ENCODE assay signal across 8 cellular contexts in genomic region chr19:35644206-35644986, GRCh38. TPM values are rescaled to one million over a fixed set of nuclear protein-coding genes. Genes with fewer than 3 reads are reported as not detected.
DNase-seq lines count a peak whose midpoint lies in the region; ATAC-seq and TF ChIP-seq lines count a peak whose summit lies in the region.

No MANE protein-coding gene starts in this region.

- peak overlapping the region; percentile 49 to 92; a peak in 2 of 4 replicates for H4K8ac ChIP-seq in IMR-90 (ENCODE audit: low read depth in 2 of 2, low read length in 2 of 2)

- intact Hi-C loops in Calu3 (cut with micrococcal nuclease; ENCODE audit: unreplicated experiment) (no loop called here), IMR-90 (cut with micrococcal nuclease) (loop anchor here (2.0 kb wide), 1 partner anchor 72 kb away; no protein-coding TSS in a partner anchor)

- H3K27ac ChIP-seq in IMR-90 (ENCODE audit: insufficient read depth, low read length): peak overlapping the region; percentile 38

- CTCF ChIA-PET in Calu3 (lab: Charles Lee): interaction anchor here (1.3 kb wide), 2 partner anchors 25 to 32 kb away, joined by 3 to 8 read pairs; partner anchors contain the start of gene HAUS5
- CTCF ChIA-PET in IMR-90 (lab: Yijun Ruan, JAX): no interaction called here

- H3K27me3 Mint-ChIP-seq in Calu3 (ENCODE audit: unreplicated experiment): peaks cover 8% of the 10 kb centered on the region

- TF ChIP-seq CTCF in Calu3 (IDR thresholded peaks at IDR 0.05; ENCODE audit: unreplicated experiment) (no peak), IMR-90 (conservative IDR thresholded peaks at IDR 0.05; ENCODE audit: low read depth, low read length) (no peak)

- peak overlapping the region; percentile 45 for H3K4ac ChIP-seq in IMR-90 (ENCODE audit: low read depth, low read length)

- peaks cover 15% of the 10 kb centered on the region for H3K4me1 Mint-ChIP-seq in Calu3 (ENCODE audit: low read depth, unreplicated experiment)

- H4K91ac ChIP-seq in IMR-90 (ENCODE audit: insufficient read depth, low read depth, low read length): peak overlapping the region; percentile 28; the same call in 1 of the 2 replicates

- ATAC-seq in GM21515 (IDR thresholded peaks at IDR 0.05; ENCODE audit: unreplicated experiment): peak; percentile 63
- ATAC-seq in IMR-90 (ENCODE audit: low read depth): peak; percentile 79

- H3K9me1 ChIP-seq in IMR-90 (ENCODE audit: insufficient read depth, low read length): peaks cover 23% of the 10 kb centered on the region

- H3K9ac ChIP-seq in IMR-90 (ENCODE audit: low read depth, low read length) (peak overlapping the region; percentile 39; the same call in 1 of the 2 replicates), mucosa of stomach (ENCODE audit: low read length) (peak overlapping the region; percentile 78)

- no TSS peak for BruUV-seq in Calu3 (replicated peaks; lab: Mats Ljungman, UMichigan)
- no TSS peak for BruUV-seq in IMR-90 (replicated peaks; lab: Mats Ljungman, UMichigan)

- 0 out of 2 replicates have a peak overlapping the region, but pooled peaks have one; percentile 8 for H4K5ac ChIP-seq in IMR-90 (ENCODE audit: low read depth, low read length)

- peak overlapping the region; percentile 41 for H2BK5ac ChIP-seq in IMR-90 (ENCODE audit: low read depth, low read length, poor library complexity, severe bottlenecking)

- no peak overlapping the region for H2BK15ac ChIP-seq in IMR-90 (ENCODE audit: low read depth, low read length)

- no peaks in the 10 kb centered on the region for H3K9me3 Mint-ChIP-seq in Calu3 (ENCODE audit: low read depth, unreplicated experiment)

- H4K20me1 ChIP-seq in IMR-90 (ENCODE audit: insufficient read depth, low read length): peaks cover 9% of the 10 kb centered on the region

- no peaks in the 10 kb centered on the region for H3K9me3 ChIP-seq in IMR-90 (ENCODE audit: control insufficient read depth, insufficient read depth, low read length)
- H3K9me3 ChIP-seq in mucosa of stomach (ENCODE audit: control insufficient read depth, low read length): no peaks in the 10 kb centered on the region

- no peak overlapping the region; the same call in 1 of the 2 replicates for H2AK5ac ChIP-seq in IMR-90 (ENCODE audit: low read depth, low read length)

- peak overlapping the region; percentile 67 for H3K4me3 ChIP-seq in IMR-90 (ENCODE audit: insufficient read depth, low read depth, low read length)
- H3K4me3 ChIP-seq in mucosa of stomach (ENCODE audit: low read length): peak overlapping the region; percentile 85

- H3K4me2 ChIP-seq in IMR-90 (ENCODE audit: low read depth, low read length): peak overlapping the region; percentile 98

- TF ChIP-seq POLR2A in IMR-90 (IDR thresholded peaks at IDR 0.05; ENCODE audit: low read depth, low read length) (no peak), erythroblast (IDR thresholded peaks at IDR 0.05; ENCODE audit: low read length) (peak; percentile 31)

- H3K4me3 Mint-ChIP-seq in Calu3 (ENCODE audit: low read depth, unreplicated experiment): peak overlapping the region; percentile 79

- TF ChIP-seq RAD21 in IMR-90 (IDR thresholded peaks at IDR 0.05; ENCODE audit: low read length): no peak

- POLR2A ChIA-PET in IMR-90 (lab: Charles Lee; ENCODE audit: unreplicated experiment): no interaction called here

- H3K36me3 Mint-ChIP-seq in Calu3 (ENCODE audit: insufficient read depth, unreplicated experiment): peaks cover 47% of the 10 kb centered on the region

- H3K56ac ChIP-seq in IMR-90 (ENCODE audit: extremely low read depth, insufficient read depth, low read length): no peak overlapping the region

- DNase-seq in Calu3 (peak; percentile 96), IMR-90 (peak; percentile 88), OCI-M1 (lab: John Stamatoyannopoulos, UW) (peak; percentile 99), activated T-cell treated with anti-CD3 and anti-CD28 coated beads for 48 hours (ENCODE audit: low read depth) (peak; percentile 95), erythroblast (lab: John Stamatoyannopoulos, UW) (peak; percentile 97 to 98)
- DNase-seq in stimulated activated CD8-positive, alpha-beta memory T cell treated with anti-CD3 and anti-CD28 coated beads, Interleukin-4, amount 100 ng/mL, for 4 hours (ENCODE audit: low read depth in 2 of 2, low spot score in 1 of 2): peak; percentile 78 to 90

- peak overlapping the region; percentile 92 for H2AK9ac ChIP-seq in IMR-90 (replicated peaks; ENCODE audit: low read depth, low read length, poor library complexity)

- H3K23ac ChIP-seq in IMR-90 (ENCODE audit: low read depth, low read length): peak overlapping the region; percentile 72; the same call in 1 of the 2 replicates

- 1% methylated on average over 28 of the region's 60 CpGs; no CpG with 5 or more reads in 1 of the 2 experiments for WGBS in IMR-90 (ENCODE audit: extremely low coverage in 2 of 2, insufficient read length in 1 of 2), 2 experiments

- no peak overlapping the region for H2BK20ac ChIP-seq in IMR-90 (ENCODE audit: low read depth, low read length)

- no peak overlapping the region for H3K18ac ChIP-seq in IMR-90 (ENCODE audit: low read depth, low read length)

- H2BK120ac ChIP-seq in IMR-90 (ENCODE audit: low read depth, low read length): no peak overlapping the region

- H3K36me3 ChIP-seq in IMR-90 (ENCODE audit: control insufficient read depth, insufficient read depth, low read length) (no peaks in the 10 kb centered on the region), mucosa of stomach (ENCODE audit: control insufficient read depth, insufficient read depth, low read length) (no peaks in the 10 kb centered on the region)

- H3K4me1 ChIP-seq in IMR-90 (ENCODE audit: control insufficient read depth, insufficient read depth, low read length) (peaks cover 11% of the 10 kb centered on the region), mucosa of stomach (ENCODE audit: control insufficient read depth, insufficient read depth, low read length) (peaks cover 16% of the 10 kb centered on the region)

- in situ Hi-C loops in IMR-90 (cut with MboI; ENCODE audit: low sequenced_read_pairs): no loop called here

- peaks cover 0 to 18% of the 10 kb centered on the region in 2 experiments; a peak in 2 of 4 replicates for H3K79me1 ChIP-seq in IMR-90 (ENCODE audit: low read depth in 1 of 2, low read length in 2 of 2)

- no peak overlapping the region for H3K27ac Mint-ChIP-seq in Calu3 (ENCODE audit: unreplicated experiment)

- dilution Hi-C loops in IMR-90 (cut with HindIII; ENCODE audit: low sequenced_read_pairs, unreplicated experiment): no loop called here

- 0 out of 2 replicates have a peak overlapping the region, but pooled peaks have one; percentile 24 for H3K14ac ChIP-seq in IMR-90 (replicated peaks; ENCODE audit: low read depth, low read length)

- H3K27me3 ChIP-seq in IMR-90 (ENCODE audit: control insufficient read depth, insufficient read depth, low read length) (no peaks in the 10 kb centered on the region), mucosa of stomach (ENCODE audit: control insufficient read depth, insufficient read depth, low read length) (no peaks in the 10 kb centered on the region)

- peak overlapping the region; percentile 98 for H2AFZ ChIP-seq in IMR-90 (replicated peaks; ENCODE audit: low read length, poor library complexity)

TF ChIP-seq in IMR-90, 13 proteins besides CTCF, POLR2A, EP300 and RAD21:
- TF ChIP-seq MXI1 (IDR thresholded peaks at IDR 0.05; ENCODE audit: borderline replicate concordance, low read depth, low read length): 0 out of 2 replicates have a peak, but pooled peaks have one; percentile 59
- TF ChIP-seq, protein P1, sequence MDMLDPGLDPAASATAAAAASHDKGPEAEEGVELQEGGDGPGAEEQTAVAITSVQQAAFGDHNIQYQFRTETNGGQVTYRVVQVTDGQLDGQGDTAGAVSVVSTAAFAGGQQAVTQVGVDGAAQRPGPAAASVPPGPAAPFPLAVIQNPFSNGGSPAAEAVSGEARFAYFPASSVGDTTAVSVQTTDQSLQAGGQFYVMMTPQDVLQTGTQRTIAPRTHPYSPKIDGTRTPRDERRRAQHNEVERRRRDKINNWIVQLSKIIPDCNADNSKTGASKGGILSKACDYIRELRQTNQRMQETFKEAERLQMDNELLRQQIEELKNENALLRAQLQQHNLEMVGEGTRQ (IDR thresholded peaks at IDR 0.05; ENCODE audit: low read depth, low read length): peak; percentile 78
- 0 out of 2 replicates have a peak, but pooled peaks have one; percentile 39 for TF ChIP-seq MAZ (IDR thresholded peaks at IDR 0.05; ENCODE audit: borderline replicate concordance, low read depth, low read length)
- no peak for TF ChIP-seq FOS (IDR thresholded peaks at IDR 0.05; ENCODE audit: low read depth, low read length)

RNA-seq across cellular contexts. Expression of gene ETV2, which starts 2.9 kb away (rescaled TPM):
- total RNA-seq in Calu3 (2022): 1.3 TPM in 1 of 2 replicates, not detected in the other
- 0.28 TPM in 1 of 2 replicates, not detected in the other for total RNA-seq in IMR-90 (2012; rRNA removed)
- 1.2 and 1.4 TPM in 2 replicates for polyA plus RNA-seq in IMR-90 (2012; rRNA removed)
- 1.2 and 1.8 TPM in 2 replicates for polyA plus RNA-seq in IMR-90 (2012; cell fraction: cytosol; rRNA removed)
- 0.64 and 1.3 TPM in 2 replicates for polyA plus RNA-seq in IMR-90 (2012; cell fraction: nucleus; rRNA removed; ENCODE audit: low replicate concordance)

RNA-seq across cellular contexts. Expression of gene COX6B1, which starts 3.7 kb away (rescaled TPM):
- total RNA-seq in Calu3 (2022) (488 and 497 TPM in 2 replicates), IMR-90 (2012; rRNA removed) (913 and 983 TPM in 2 replicates)
- 824 and 914 TPM in 2 replicates for polyA plus RNA-seq in IMR-90 (2012; rRNA removed)
- 756 and 891 TPM in 2 replicates for polyA plus RNA-seq in IMR-90 (2012; cell fraction: cytosol; rRNA removed)
- polyA plus RNA-seq in IMR-90 (2012; cell fraction: nucleus; rRNA removed; ENCODE audit: low replicate concordance): 189 and 249 TPM in 2 replicates

RNA-seq across cellular contexts. Expression of gene RBM42, which starts 15.6 kb away (rescaled TPM):
- total RNA-seq in Calu3 (2022) (148 and 162 TPM in 2 replicates), IMR-90 (2012; rRNA removed) (19.0 and 20.6 TPM in 2 replicates)
- 41.5 and 53.9 TPM in 2 replicates for polyA plus RNA-seq in IMR-90 (2012; rRNA removed)
- 95.1 and 95.9 TPM in 2 replicates for polyA plus RNA-seq in IMR-90 (2012; cell fraction: cytosol; rRNA removed)
- 33.8 and 61.0 TPM in 2 replicates for polyA plus RNA-seq in IMR-90 (2012; cell fraction: nucleus; rRNA removed; ENCODE audit: low replicate concordance)

RNA-seq across cellular contexts. Expression of gene UPK1A, which starts 21.9 kb away (rescaled TPM):
- total RNA-seq in Calu3 (2022) (not detected in 2 replicates), IMR-90 (2012; rRNA removed) (not detected in 2 replicates)
- 0.20 and 0.21 TPM in 2 replicates for polyA plus RNA-seq in IMR-90 (2012; rRNA removed)
- 0.14 TPM in 1 of 2 replicates, not detected in the other for polyA plus RNA-seq in IMR-90 (2012; cell fraction: cytosol; rRNA removed)
- polyA plus RNA-seq in IMR-90 (2012; cell fraction: nucleus; rRNA removed; ENCODE audit: low replicate concordance): 0.14 and 0.18 TPM in 2 replicates

RNA-seq across cellular contexts. Expression of gene HAUS5, which starts 31.9 kb away (rescaled TPM):
- total RNA-seq in Calu3 (2022): 35.3 and 38.0 TPM in 2 replicates
- 3.1 and 3.4 TPM in 2 replicates for total RNA-seq in IMR-90 (2012; rRNA removed)
- 6.2 and 6.4 TPM in 2 replicates for polyA plus RNA-seq in IMR-90 (2012; rRNA removed)
- polyA plus RNA-seq in IMR-90 (2012; cell fraction: cytosol; rRNA removed): 3.7 and 4.9 TPM in 2 replicates
- polyA plus RNA-seq in IMR-90 (2012; cell fraction: nucleus; rRNA removed; ENCODE audit: low replicate concordance): 29.0 and 61.8 TPM in 2 replicates

Comparison
In these comparisons a context has a peak if more than half of its experiments do, and no peak if none do; other contexts are left out.
1. Peak in every context shown above with its lines: DNase-seq, ATAC-seq, H3K4me3 ChIP-seq and H3K27ac ChIP-seq.